ENCODE assay signal across 8 cellular contexts in genomic region chr17:74452841-74453661, GRCh38. TPM values are rescaled to one million over a fixed set of nuclear protein-coding genes. Genes with fewer than 3 reads are reported as not detected.
A peak's percentile ranks its signal among the peaks of the same experiment; 100 is the strongest.
DNase-seq lines count a peak whose midpoint lies in the region; ATAC-seq and TF ChIP-seq lines count a peak whose summit lies in the region.

No MANE protein-coding gene starts in this region.

- no peaks in the 10 kb centered on the region for H3K27me3 ChIP-seq in CD8-positive, alpha-beta T cell (ENCODE audit: insufficient read depth, low read length)
- H3K27me3 ChIP-seq in esophagus muscularis mucosa: peaks cover 0 to 5% (median 0%) of the 10 kb centered on the region in 4 donors

- H3K4me1 ChIP-seq in CD8-positive, alpha-beta T cell (ENCODE audit: insufficient read depth, low read length): peaks cover 24% of the 10 kb centered on the region
- peaks cover 40 to 45% (median 42%) of the 10 kb centered on the region in 4 donors for H3K4me1 ChIP-seq in esophagus muscularis mucosa

- peaks cover 3% of the 10 kb centered on the region for H3K27me3 Mint-ChIP-seq in CD8-positive, alpha-beta T cell (ENCODE audit: low read depth)
- no peaks in the 10 kb centered on the region for H3K27me3 Mint-ChIP-seq in MCF 10A (ENCODE audit: insufficient read depth, unreplicated experiment)

- TF ChIP-seq POLR2A in esophagus muscularis mucosa (IDR thresholded peaks at IDR 0.05; ENCODE audit: low read depth): no peak

- no peak overlapping the region for H3K4me3 ChIP-seq in CD8-positive, alpha-beta T cell (ENCODE audit: low read depth, low read length)
- H3K4me3 ChIP-seq in esophagus muscularis mucosa: peak overlapping the region; percentile 49 to 65 (median 56)

- H3K4me1 Mint-ChIP-seq in CD8-positive, alpha-beta T cell (ENCODE audit: low read depth): peaks cover 18% of the 10 kb centered on the region
- peaks cover 7% of the 10 kb centered on the region for H3K4me1 Mint-ChIP-seq in MCF 10A (ENCODE audit: insufficient read depth, unreplicated experiment)

- H3K4me3 Mint-ChIP-seq in CD8-positive, alpha-beta T cell: peak overlapping the region; percentile 49
- no peak overlapping the region for H3K4me3 Mint-ChIP-seq in MCF 10A (ENCODE audit: unreplicated experiment)

- CTCF ChIA-PET in CD8-positive, alpha-beta T cell (lab: Charles Lee): interaction anchor here (1.2 to 13.3 kb wide), 3 partner anchors 39 to 74 kb away, joined by 3 to 136 read pairs (median 86); no protein-coding TSS in a partner anchor
- CTCF ChIA-PET in MCF 10A (lab: Yijun Ruan, JAX): interaction anchor here (0.7 to 9.3 kb wide), 6 partner anchors 9 to 148 kb away, joined by 3 to 283 read pairs (median 4); partner anchors contain the start of gene GPR142

- no peaks in the 10 kb centered on the region for H3K9me3 ChIP-seq in CD8-positive, alpha-beta T cell (ENCODE audit: low read length)
- H3K9me3 ChIP-seq in esophagus muscularis mucosa: no peaks in the 10 kb centered on the region

- no peaks in the 10 kb centered on the region for H3K36me3 ChIP-seq in CD8-positive, alpha-beta T cell (ENCODE audit: insufficient read depth, low read length)
- peaks cover 0 to under 1% (median 0%) of the 10 kb centered on the region in 4 donors for H3K36me3 ChIP-seq in esophagus muscularis mucosa

- ATAC-seq in CD8-positive, alpha-beta T cell: no peak
- ATAC-seq in omental fat pad (ENCODE audit: low FRiP score): peak; percentile 2
- ATAC-seq in GM21529 (IDR thresholded peaks at IDR 0.05; ENCODE audit: unreplicated experiment): no peak
- no peak for ATAC-seq in GM21360 (IDR thresholded peaks at IDR 0.05; ENCODE audit: unreplicated experiment)

- POLR2A ChIA-PET in CD8-positive, alpha-beta T cell (lab: Charles Lee): interaction anchor here (1.6 kb wide), 1 partner anchor 26 kb away, joined by 4 read pairs; no protein-coding TSS in a partner anchor
- POLR2A ChIA-PET in MCF 10A (lab: Yijun Ruan, JAX): interaction anchor here (1.2 to 6.8 kb wide), 4 partner anchors 9 to 73 kb away, joined by 3 to 46 read pairs (median 16); no protein-coding TSS in a partner anchor

- DNase-seq in CD8-positive, alpha-beta T cell: peak in 1 of 7 experiments; percentile 19
- DNase-seq in NCI-H446 treated with DMSO at 0.1 percent for 48 hours (lab: John Stamatoyannopoulos, UW) (peak; percentile 85), esophagus muscularis mucosa (ENCODE audit: extremely low spot score) (no peak), omental fat pad (ENCODE audit: low spot score) (no peak), MCF 10A (ENCODE audit: unreplicated experiment) (no peak)
- no peak for DNase-seq in stimulated activated CD4-positive, alpha-beta T cell treated with anti-CD3 and anti-CD28 coated beads, Interleukin-4, amount 100 ng/mL, for 1 hour

- H3K27ac Mint-ChIP-seq in CD8-positive, alpha-beta T cell: no peak overlapping the region
- no peak overlapping the region for H3K27ac Mint-ChIP-seq in MCF 10A (ENCODE audit: low read depth, unreplicated experiment)

- intact Hi-C loops in CD8-positive, alpha-beta T cell (cut with DNase I, micrococcal nuclease): loop anchor here in 1 of 2 experiments (10.0 kb wide), 2 partner anchors 148 to 282 kb away; partner anchors contain the start of gene RAB37
- intact Hi-C loops in esophagus muscularis mucosa (cut with DNase I) (loop anchor here (5.0 to 10.0 kb wide), 2 partner anchors 241 to 422 kb away; partner anchors contain the start of genes FDXR and TTYH2), MCF 10A (cut with micrococcal nuclease) (no loop called here)

- no peak for TF ChIP-seq EP300 in esophagus muscularis mucosa (IDR thresholded peaks at IDR 0.05)

- TF ChIP-seq CTCF in CD8-positive, alpha-beta T cell (IDR thresholded peaks at IDR 0.05): no peak
- TF ChIP-seq CTCF in esophagus muscularis mucosa (IDR thresholded peaks at IDR 0.05): no peak
- TF ChIP-seq CTCF in omental fat pad (IDR thresholded peaks at IDR 0.05): no peak
- no peak for TF ChIP-seq CTCF in MCF 10A (IDR thresholded peaks at IDR 0.05; ENCODE audit: unreplicated experiment)

- no TSS peak for BruUV-seq in MCF 10A (replicated peaks; lab: Mats Ljungman, UMichigan)

- no peaks in the 10 kb centered on the region for H3K36me3 Mint-ChIP-seq in CD8-positive, alpha-beta T cell
- peaks cover 6% of the 10 kb centered on the region for H3K36me3 Mint-ChIP-seq in MCF 10A (ENCODE audit: insufficient read depth, unreplicated experiment)

- WGBS in esophagus muscularis mucosa: 60% methylated on average over 11 of the region's 22 CpGs

- H3K27ac ChIP-seq in CD8-positive, alpha-beta T cell (ENCODE audit: low read depth, low read length): no peak overlapping the region
- peak overlapping the region; percentile 80 to 85 (median 83) for H3K27ac ChIP-seq in esophagus muscularis mucosa (replicated peaks in 1 of 4)

- no peaks in the 10 kb centered on the region for H3K9me3 Mint-ChIP-seq in CD8-positive, alpha-beta T cell
- no peaks in the 10 kb centered on the region for H3K9me3 Mint-ChIP-seq in MCF 10A (ENCODE audit: unreplicated experiment)

RNA-seq across cellular contexts. Expression of gene CD300A, which starts 13.4 kb away (rescaled TPM):
- total RNA-seq in CD8-positive, alpha-beta T cell: 1 to 10 TPM; 3.6 to 4.5 TPM
- 1 to 10 TPM; 1.2 to 4.1 (median 2.4) TPM for total RNA-seq in esophagus muscularis mucosa
- total RNA-seq in omental fat pad: 10 to 100 TPM in 3 of 4 donors, 1 to 10 TPM in 1; 4.8 to 24.6 (median 16.6) TPM
- not detected in 2 replicates for total RNA-seq in MCF 10A (2022)

RNA-seq across cellular contexts. Expression of gene GPRC5C, which starts 21.2 kb away (rescaled TPM):
- under 1 TPM in 1 of 2 experiments, not detected in 1; 0.33 TPM for total RNA-seq in CD8-positive, alpha-beta T cell
- total RNA-seq in esophagus muscularis mucosa (10 to 100 TPM; 12.6 to 23.6 (median 14.5) TPM), omental fat pad (10 to 100 TPM; 11.5 to 29.0 (median 16.0) TPM), MCF 10A (2022) (17.7 and 20.6 TPM in 2 replicates)

Comparison
In these comparisons a context has a peak if more than half of its experiments do, and no peak if none do; other contexts are left out.
1. RNA of gene GPRC5C, which starts 21.2 kb away (total RNA-seq): 11.5 to 29.0 TPM in omental fat pad, 17.7 to 20.6 TPM in MCF 10A and 12.6 to 23.6 TPM in esophagus muscularis mucosa; 0.33 TPM in CD8-positive, alpha-beta T cell; every median in the first group is over 4 times any median in the second.